Comparison of ENCODE assay signal across 20 cellular contexts in the genomic region with DNA sequence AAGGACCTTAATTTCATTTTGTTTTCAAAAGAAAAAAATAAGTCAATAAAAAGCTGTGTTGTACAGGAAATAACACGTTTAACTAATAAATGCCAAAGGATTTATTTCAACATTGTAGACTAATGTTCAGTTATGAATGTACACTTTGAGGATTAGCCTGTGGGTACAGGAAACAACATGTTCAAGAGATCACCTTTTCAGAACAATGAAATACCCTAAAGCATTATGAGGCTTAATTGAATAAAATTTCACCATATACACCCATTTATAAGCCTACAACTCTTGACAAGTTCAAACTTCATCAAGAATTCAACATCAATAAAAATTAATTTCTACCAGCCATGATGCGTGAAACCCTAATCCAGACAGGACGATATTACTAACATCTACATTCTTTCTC. TPM values are rescaled to one million over a fixed set of nuclear protein-coding genes. Genes with fewer than 3 reads are reported as not detected.
DNase-seq lines count a peak whose midpoint lies in the region; ATAC-seq, FAIRE-seq and TF ChIP-seq lines count a peak whose summit lies in the region.
"Had no signal": no experiment of that assay in that cellular context is flagged by ENCODE, and none has a peak within 500 bp of the region (broad histone marks: within the 10 kb centered on the region; RNA-seq: fewer than 3 reads in every experiment).

No MANE protein-coding gene starts in this region.

- no peak overlapping the region for H3K4me3 ChIP-seq in RWPE2 (ENCODE audit: severe bottlenecking)

- FAIRE-seq in D721Med (lab: Jason Lieb, UNC) (peak; percentile 88), GM12891 (lab: Jason Lieb, UNC) (no peak)
- FAIRE-seq: G401.6, GM12892, GM18507, H1, HepG2 had no signal

- H3K4me1 ChIP-seq in RWPE2 (ENCODE audit: insufficient read depth, poor library complexity, severe bottlenecking) = peaks cover 17% of the 10 kb centered on the region
- H3K4me1 ChIP-seq: BE2C had no signal

- ATAC-seq in RWPE2 (ENCODE audit: low read depth) = peak; percentile 78
- ATAC-seq in esophagus mucosa = peak; percentile 96
- ATAC-seq in GM18868 (IDR thresholded peaks at IDR 0.05; ENCODE audit: unreplicated experiment) = no peak
- ATAC-seq: HepG2 had no signal

- no peak for DNase-seq in D721Med (ENCODE audit: insufficient read length, low spot score)
- no peak for DNase-seq in RWPE2 (ENCODE audit: low spot score)
- DNase-seq in GM12891 (ENCODE audit: insufficient read length, low spot score) = no peak
- no peak for DNase-seq in NCI-H82 treated with DMSO at 0.1 percent for 48 hours (lab: John Stamatoyannopoulos, UW; ENCODE audit: unreplicated experiment)
- DNase-seq: ACHN; BE2C; C1 segment of cervical spinal cord; CD4-positive, CD25-positive, alpha-beta regulatory T cell; CD8-positive, alpha-beta memory T cell; COR-L47; H9 had no signal

- H3K36me3 ChIP-seq in RWPE2 (ENCODE audit: low read depth) = no peaks in the 10 kb centered on the region
- H3K36me3 ChIP-seq: BE2C had no signal

- TF ChIP-seq CTCF in D721Med (IDR thresholded peaks at IDR 0.05; ENCODE audit: insufficient read depth, missing control alignments) (no peak), RWPE2 (IDR thresholded peaks at IDR 0.05; ENCODE audit: poor library complexity, severe bottlenecking) (no peak)

- H3K9me3 ChIP-seq in RWPE2 (ENCODE audit: severe bottlenecking) = no peaks in the 10 kb centered on the region
- H3K9me3 ChIP-seq: BE2C had no signal

- no peaks in the 10 kb centered on the region for H3K27me3 ChIP-seq in RWPE2 (ENCODE audit: insufficient read depth, poor library complexity, severe bottlenecking)
- H3K27me3 ChIP-seq: BE2C had no signal

- TF ChIP-seq POLR2A in GM12891 (IDR thresholded peaks at IDR 0.05; ENCODE audit: low read depth, low read length) = no peak

- peak overlapping the region; percentile 50 for H3K27ac ChIP-seq in RWPE2 (ENCODE audit: poor library complexity, severe bottlenecking)

TF ChIP-seq in GM12891, 5 proteins besides CTCF, POLR2A, EP300 and RAD21:
- no peak for TF ChIP-seq TAF1 (IDR thresholded peaks at IDR 0.05; ENCODE audit: low read depth, low read length)
- TF ChIP-seq POLR2AphosphoS5 (IDR thresholded peaks at IDR 0.05; ENCODE audit: low read depth, low read length) = no peak
- TF ChIP-seq PAX5 (IDR thresholded peaks at IDR 0.05; ENCODE audit: insufficient read depth, low read length, severe bottlenecking) = no peak
- no peak for TF ChIP-seq POU2F2 (IDR thresholded peaks at IDR 0.05; ENCODE audit: low read depth, low read length)
- no peak for TF ChIP-seq SPI1 (IDR thresholded peaks at IDR 0.05; ENCODE audit: low read depth, low read length)

RNA-seq across cellular contexts. Expression of a gene that starts 56.6 kb away (rescaled TPM):
- 19.4 TPM for total RNA-seq in esophagus mucosa
- polyA plus RNA-seq in GM12891 (2012; ENCODE audit: low read depth, missing spikeins) = not detected
- total RNA-seq: A172; CD4-positive, CD25-positive, alpha-beta regulatory T cell; CD8-positive, alpha-beta memory T cell; HepG2 had no signal
- polyA plus RNA-seq: CD4-positive, CD25-positive, alpha-beta regulatory T cell; CD8-positive, alpha-beta memory T cell; HepG2; IgD-negative memory B cell had no signal
